Comparison of ENCODE assay signal across 1 cellular context in the genomic region with DNA sequence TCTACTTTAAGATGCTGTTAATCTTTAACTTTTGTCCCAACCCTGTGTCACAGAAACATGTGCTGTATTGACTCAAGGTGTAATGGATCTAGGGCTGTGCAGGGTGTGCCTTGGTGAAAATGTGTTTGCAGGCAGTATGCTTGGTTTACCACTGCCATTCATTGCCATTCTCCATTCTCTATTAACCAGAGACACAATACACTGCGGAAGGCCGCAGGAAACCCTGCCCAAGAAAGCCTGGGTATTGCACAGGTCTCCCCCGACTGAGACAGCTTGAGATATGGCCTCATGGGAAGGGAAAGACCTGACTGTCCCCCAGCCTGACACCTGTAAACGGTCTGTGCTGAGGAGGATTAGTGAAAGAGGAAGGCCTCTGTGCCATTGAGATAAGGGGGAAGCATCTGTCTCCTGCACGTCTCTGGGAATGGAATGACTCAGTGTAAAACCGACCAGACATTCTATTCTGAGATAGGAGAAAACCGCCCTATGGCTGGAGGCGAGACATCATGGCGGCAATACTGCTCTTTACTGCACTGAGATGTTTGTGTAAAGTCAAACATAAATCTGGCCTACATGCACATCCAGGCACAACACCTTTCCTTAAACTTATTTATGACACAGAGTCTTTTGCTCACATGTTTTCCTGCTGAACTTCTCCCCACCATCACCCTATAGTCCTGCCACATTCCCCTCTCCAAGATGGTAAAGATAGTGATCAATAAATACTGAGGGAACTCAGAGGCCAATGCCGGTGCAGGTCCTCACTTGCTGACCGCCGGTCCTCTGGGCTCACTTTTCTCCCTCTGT.
TF ChIP-seq lines count a peak whose summit lies in the region.

No MANE protein-coding gene starts in this region.

TF ChIP-seq in K562, 482 proteins besides CTCF, POLR2A, EP300 and RAD21 (continued from another document and continues in another):
- TF ChIP-seq, protein P1, sequence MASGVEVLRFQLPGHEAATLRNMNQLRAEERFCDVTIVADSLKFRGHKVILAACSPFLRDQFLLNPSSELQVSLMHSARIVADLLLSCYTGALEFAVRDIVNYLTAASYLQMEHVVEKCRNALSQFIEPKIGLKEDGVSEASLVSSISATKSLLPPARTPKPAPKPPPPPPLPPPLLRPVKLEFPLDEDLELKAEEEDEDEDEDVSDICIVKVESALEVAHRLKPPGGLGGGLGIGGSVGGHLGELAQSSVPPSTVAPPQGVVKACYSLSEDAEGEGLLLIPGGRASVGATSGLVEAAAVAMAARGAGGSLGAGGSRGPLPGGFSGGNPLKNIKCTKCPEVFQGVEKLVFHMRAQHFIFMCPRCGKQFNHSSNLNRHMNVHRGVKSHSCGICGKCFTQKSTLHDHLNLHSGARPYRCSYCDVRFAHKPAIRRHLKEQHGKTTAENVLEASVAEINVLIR (CRISPR knock-in tag; IDR thresholded peaks at IDR 0.05), result no peak
- TF ChIP-seq, protein P2, sequence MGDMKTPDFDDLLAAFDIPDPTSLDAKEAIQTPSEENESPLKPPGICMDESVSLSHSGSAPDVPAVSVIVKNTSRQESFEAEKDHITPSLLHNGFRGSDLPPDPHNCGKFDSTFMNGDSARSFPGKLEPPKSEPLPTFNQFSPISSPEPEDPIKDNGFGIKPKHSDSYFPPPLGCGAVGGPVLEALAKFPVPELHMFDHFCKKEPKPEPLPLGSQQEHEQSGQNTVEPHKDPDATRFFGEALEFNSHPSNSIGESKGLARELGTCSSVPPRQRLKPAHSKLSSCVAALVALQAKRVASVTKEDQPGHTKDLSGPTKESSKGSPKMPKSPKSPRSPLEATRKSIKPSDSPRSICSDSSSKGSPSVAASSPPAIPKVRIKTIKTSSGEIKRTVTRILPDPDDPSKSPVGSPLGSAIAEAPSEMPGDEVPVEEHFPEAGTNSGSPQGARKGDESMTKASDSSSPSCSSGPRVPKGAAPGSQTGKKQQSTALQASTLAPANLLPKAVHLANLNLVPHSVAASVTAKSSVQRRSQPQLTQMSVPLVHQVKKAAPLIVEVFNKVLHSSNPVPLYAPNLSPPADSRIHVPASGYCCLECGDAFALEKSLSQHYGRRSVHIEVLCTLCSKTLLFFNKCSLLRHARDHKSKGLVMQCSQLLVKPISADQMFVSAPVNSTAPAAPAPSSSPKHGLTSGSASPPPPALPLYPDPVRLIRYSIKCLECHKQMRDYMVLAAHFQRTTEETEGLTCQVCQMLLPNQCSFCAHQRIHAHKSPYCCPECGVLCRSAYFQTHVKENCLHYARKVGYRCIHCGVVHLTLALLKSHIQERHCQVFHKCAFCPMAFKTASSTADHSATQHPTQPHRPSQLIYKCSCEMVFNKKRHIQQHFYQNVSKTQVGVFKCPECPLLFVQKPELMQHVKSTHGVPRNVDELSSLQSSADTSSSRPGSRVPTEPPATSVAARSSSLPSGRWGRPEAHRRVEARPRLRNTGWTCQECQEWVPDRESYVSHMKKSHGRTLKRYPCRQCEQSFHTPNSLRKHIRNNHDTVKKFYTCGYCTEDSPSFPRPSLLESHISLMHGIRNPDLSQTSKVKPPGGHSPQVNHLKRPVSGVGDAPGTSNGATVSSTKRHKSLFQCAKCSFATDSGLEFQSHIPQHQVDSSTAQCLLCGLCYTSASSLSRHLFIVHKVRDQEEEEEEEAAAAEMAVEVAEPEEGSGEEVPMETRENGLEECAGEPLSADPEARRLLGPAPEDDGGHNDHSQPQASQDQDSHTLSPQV (IDR thresholded peaks at IDR 0.05), result peak; percentile 99
- TF ChIP-seq HEY1 (CRISPR knock-in tag; IDR thresholded peaks at IDR 0.05; ENCODE audit: borderline replicate concordance), result no peak
- TF ChIP-seq, protein P3, sequence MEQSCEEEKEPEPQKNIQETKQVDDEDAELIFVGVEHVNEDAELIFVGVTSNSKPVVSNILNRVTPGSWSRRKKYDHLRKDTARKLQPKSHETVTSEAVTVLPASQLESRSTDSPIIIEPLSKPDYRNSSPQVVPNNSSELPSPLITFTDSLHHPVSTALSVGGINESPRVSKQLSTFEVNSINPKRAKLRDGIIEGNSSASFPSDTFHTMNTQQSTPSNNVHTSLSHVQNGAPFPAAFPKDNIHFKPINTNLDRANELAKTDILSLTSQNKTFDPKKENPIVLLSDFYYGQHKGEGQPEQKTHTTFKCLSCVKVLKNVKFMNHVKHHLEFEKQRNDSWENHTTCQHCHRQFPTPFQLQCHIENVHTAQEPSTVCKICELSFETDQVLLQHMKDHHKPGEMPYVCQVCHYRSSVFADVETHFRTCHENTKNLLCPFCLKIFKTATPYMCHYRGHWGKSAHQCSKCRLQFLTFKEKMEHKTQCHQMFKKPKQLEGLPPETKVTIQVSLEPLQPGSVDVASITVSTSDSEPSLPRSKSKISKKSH (CRISPR knock-in tag; IDR thresholded peaks at IDR 0.05), result no peak
- TF ChIP-seq, protein P4, sequence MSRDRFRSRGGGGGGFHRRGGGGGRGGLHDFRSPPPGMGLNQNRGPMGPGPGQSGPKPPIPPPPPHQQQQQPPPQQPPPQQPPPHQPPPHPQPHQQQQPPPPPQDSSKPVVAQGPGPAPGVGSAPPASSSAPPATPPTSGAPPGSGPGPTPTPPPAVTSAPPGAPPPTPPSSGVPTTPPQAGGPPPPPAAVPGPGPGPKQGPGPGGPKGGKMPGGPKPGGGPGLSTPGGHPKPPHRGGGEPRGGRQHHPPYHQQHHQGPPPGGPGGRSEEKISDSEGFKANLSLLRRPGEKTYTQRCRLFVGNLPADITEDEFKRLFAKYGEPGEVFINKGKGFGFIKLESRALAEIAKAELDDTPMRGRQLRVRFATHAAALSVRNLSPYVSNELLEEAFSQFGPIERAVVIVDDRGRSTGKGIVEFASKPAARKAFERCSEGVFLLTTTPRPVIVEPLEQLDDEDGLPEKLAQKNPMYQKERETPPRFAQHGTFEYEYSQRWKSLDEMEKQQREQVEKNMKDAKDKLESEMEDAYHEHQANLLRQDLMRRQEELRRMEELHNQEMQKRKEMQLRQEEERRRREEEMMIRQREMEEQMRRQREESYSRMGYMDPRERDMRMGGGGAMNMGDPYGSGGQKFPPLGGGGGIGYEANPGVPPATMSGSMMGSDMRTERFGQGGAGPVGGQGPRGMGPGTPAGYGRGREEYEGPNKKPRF (IDR thresholded peaks at IDR 0.05; ENCODE audit: low read depth, low read length), result no peak
- TF ChIP-seq NCOA2 (IDR thresholded peaks at IDR 0.05; ENCODE audit: partially characterized antibody in 2 of 2), result peak; percentile 82 to 85
- no peak for TF ChIP-seq KAT8 (IDR thresholded peaks at IDR 0.05; ENCODE audit: low read depth)
- TF ChIP-seq, protein P5, sequence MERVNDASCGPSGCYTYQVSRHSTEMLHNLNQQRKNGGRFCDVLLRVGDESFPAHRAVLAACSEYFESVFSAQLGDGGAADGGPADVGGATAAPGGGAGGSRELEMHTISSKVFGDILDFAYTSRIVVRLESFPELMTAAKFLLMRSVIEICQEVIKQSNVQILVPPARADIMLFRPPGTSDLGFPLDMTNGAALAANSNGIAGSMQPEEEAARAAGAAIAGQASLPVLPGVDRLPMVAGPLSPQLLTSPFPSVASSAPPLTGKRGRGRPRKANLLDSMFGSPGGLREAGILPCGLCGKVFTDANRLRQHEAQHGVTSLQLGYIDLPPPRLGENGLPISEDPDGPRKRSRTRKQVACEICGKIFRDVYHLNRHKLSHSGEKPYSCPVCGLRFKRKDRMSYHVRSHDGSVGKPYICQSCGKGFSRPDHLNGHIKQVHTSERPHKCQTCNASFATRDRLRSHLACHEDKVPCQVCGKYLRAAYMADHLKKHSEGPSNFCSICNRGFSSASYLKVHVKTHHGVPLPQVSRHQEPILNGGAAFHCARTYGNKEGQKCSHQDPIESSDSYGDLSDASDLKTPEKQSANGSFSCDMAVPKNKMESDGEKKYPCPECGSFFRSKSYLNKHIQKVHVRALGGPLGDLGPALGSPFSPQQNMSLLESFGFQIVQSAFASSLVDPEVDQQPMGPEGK (CRISPR knock-in tag; IDR thresholded peaks at IDR 0.05; ENCODE audit: borderline replicate concordance), result no peak
- no peak for TF ChIP-seq ZNF324 (CRISPR knock-in tag; IDR thresholded peaks at IDR 0.05)
- TF ChIP-seq, protein P6, sequence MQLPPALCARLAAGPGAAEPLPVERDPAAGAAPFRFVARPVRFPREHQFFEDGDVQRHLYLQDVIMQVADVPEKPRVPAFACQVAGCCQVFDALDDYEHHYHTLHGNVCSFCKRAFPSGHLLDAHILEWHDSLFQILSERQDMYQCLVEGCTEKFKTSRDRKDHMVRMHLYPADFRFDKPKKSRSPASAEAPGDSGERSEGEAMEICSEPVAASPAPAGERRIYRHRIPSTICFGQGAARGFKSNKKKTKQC (CRISPR knock-in tag; IDR thresholded peaks at IDR 0.05), result no peak
- no peak for TF ChIP-seq CHCHD3 (CRISPR knock-in tag; IDR thresholded peaks at IDR 0.05)
- TF ChIP-seq, protein P7, sequence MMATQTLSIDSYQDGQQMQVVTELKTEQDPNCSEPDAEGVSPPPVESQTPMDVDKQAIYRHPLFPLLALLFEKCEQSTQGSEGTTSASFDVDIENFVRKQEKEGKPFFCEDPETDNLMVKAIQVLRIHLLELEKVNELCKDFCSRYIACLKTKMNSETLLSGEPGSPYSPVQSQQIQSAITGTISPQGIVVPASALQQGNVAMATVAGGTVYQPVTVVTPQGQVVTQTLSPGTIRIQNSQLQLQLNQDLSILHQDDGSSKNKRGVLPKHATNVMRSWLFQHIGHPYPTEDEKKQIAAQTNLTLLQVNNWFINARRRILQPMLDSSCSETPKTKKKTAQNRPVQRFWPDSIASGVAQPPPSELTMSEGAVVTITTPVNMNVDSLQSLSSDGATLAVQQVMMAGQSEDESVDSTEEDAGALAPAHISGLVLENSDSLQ (IDR thresholded peaks at IDR 0.05), result peak; percentile 86
- no peak for TF ChIP-seq BDP1 (IDR thresholded peaks at IDR 0.05; ENCODE audit: insufficient read depth, insufficient read length)
- TF ChIP-seq RFX1 (IDR thresholded peaks at IDR 0.05), result no peak
- TF ChIP-seq ADNP (tag; IDR thresholded peaks at IDR 0.05), result no peak
- peak; percentile 80 for TF ChIP-seq MAFK (IDR thresholded peaks at IDR 0.05; ENCODE audit: low read length)
- no peak for TF ChIP-seq ELF1 (tag; IDR thresholded peaks at IDR 0.05)
- TF ChIP-seq FOXA3 (CRISPR knock-in tag; conservative IDR thresholded peaks at IDR 0.05 in 1 of 2, IDR thresholded peaks at IDR 0.05 in 1 of 2), result peak in 1 of 2 experiments; percentile 54; a peak in 1 of 4 replicates
- TF ChIP-seq CBFA2T3 (IDR thresholded peaks at IDR 0.05), result peak; percentile 100
- TF ChIP-seq SMAD1 (IDR thresholded peaks at IDR 0.05; ENCODE audit: low read depth, low read length, partially characterized antibody), result no peak
- peak; percentile 59; the same call in 1 of the 2 replicates for TF ChIP-seq CREB1 (IDR thresholded peaks at IDR 0.05)
- no peak for TF ChIP-seq CREB1 (CRISPR knock-in tag; IDR thresholded peaks at IDR 0.05)
- no peak for TF ChIP-seq SETDB1 (IDR thresholded peaks at IDR 0.05; ENCODE audit: low read length)
- TF ChIP-seq EZH2 (IDR thresholded peaks at IDR 0.05; ENCODE audit: borderline replicate concordance, low read depth, low read length), result no peak
- peak; percentile 57; the same call in 1 of the 2 replicates for TF ChIP-seq BCL6 (CRISPR knock-in tag; IDR thresholded peaks at IDR 0.05)
- TF ChIP-seq HNRNPK (IDR thresholded peaks at IDR 0.05; ENCODE audit: low read depth, low read length, poor library complexity, severe bottlenecking), result no peak
- TF ChIP-seq KLF16 (IDR thresholded peaks at IDR 0.05), result peak; percentile 98
- TF ChIP-seq, protein P8, sequence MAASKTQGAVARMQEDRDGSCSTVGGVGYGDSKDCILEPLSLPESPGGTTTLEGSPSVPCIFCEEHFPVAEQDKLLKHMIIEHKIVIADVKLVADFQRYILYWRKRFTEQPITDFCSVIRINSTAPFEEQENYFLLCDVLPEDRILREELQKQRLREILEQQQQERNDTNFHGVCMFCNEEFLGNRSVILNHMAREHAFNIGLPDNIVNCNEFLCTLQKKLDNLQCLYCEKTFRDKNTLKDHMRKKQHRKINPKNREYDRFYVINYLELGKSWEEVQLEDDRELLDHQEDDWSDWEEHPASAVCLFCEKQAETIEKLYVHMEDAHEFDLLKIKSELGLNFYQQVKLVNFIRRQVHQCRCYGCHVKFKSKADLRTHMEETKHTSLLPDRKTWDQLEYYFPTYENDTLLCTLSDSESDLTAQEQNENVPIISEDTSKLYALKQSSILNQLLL (CRISPR knock-in tag; IDR thresholded peaks at IDR 0.05; ENCODE audit: borderline replicate concordance), result no peak
- TF ChIP-seq, protein P9, sequence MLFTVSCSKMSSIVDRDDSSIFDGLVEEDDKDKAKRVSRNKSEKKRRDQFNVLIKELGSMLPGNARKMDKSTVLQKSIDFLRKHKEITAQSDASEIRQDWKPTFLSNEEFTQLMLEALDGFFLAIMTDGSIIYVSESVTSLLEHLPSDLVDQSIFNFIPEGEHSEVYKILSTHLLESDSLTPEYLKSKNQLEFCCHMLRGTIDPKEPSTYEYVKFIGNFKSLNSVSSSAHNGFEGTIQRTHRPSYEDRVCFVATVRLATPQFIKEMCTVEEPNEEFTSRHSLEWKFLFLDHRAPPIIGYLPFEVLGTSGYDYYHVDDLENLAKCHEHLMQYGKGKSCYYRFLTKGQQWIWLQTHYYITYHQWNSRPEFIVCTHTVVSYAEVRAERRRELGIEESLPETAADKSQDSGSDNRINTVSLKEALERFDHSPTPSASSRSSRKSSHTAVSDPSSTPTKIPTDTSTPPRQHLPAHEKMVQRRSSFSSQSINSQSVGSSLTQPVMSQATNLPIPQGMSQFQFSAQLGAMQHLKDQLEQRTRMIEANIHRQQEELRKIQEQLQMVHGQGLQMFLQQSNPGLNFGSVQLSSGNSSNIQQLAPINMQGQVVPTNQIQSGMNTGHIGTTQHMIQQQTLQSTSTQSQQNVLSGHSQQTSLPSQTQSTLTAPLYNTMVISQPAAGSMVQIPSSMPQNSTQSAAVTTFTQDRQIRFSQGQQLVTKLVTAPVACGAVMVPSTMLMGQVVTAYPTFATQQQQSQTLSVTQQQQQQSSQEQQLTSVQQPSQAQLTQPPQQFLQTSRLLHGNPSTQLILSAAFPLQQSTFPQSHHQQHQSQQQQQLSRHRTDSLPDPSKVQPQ (CRISPR knock-in tag; IDR thresholded peaks at IDR 0.05; ENCODE audit: borderline replicate concordance), result peak; percentile 52; the same call in 1 of the 2 replicates
- peak; percentile 43 for TF ChIP-seq RBBP5 (IDR thresholded peaks at IDR 0.05; ENCODE audit: borderline replicate concordance, insufficient read depth, low read length, poor library complexity, severe bottlenecking)
- 0 out of 2 replicates have a peak, but pooled peaks have one; percentile 24 for TF ChIP-seq NR1H2 (CRISPR knock-in tag; IDR thresholded peaks at IDR 0.05)
- peak; percentile 64 for TF ChIP-seq CEBPB (tag; IDR thresholded peaks at IDR 0.05)
- TF ChIP-seq TARDBP (IDR thresholded peaks at IDR 0.05), result peak; percentile 79; the same call in 1 of the 2 replicates
- peak; percentile 51; the same call in 1 of the 2 replicates for TF ChIP-seq ZKSCAN1 (IDR thresholded peaks at IDR 0.05; ENCODE audit: low read depth, low read length)
- peak; percentile 70; the same call in 1 of the 2 replicates for TF ChIP-seq KLF10 (CRISPR knock-in tag; IDR thresholded peaks at IDR 0.05)
- TF ChIP-seq C11orf30 (IDR thresholded peaks at IDR 0.05; ENCODE audit: low read depth), result peak; percentile 90
- no peak for TF ChIP-seq ZNF695 (CRISPR knock-in tag; IDR thresholded peaks at IDR 0.05)
- peak; percentile 95 for TF ChIP-seq STAT5A (IDR thresholded peaks at IDR 0.05; ENCODE audit: borderline replicate concordance, low read length)
- TF ChIP-seq, protein P10, sequence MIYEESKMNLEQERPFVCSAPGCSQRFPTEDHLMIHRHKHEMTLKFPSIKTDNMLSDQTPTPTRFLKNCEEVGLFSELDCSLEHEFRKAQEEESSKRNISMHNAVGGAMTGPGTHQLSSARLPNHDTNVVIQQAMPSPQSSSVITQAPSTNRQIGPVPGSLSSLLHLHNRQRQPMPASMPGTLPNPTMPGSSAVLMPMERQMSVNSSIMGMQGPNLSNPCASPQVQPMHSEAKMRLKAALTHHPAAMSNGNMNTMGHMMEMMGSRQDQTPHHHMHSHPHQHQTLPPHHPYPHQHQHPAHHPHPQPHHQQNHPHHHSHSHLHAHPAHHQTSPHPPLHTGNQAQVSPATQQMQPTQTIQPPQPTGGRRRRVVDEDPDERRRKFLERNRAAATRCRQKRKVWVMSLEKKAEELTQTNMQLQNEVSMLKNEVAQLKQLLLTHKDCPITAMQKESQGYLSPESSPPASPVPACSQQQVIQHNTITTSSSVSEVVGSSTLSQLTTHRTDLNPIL (CRISPR knock-in tag; IDR thresholded peaks at IDR 0.05), result no peak
